8 cellular contexts compared by ENCODE assay signal in the genomic region with DNA sequence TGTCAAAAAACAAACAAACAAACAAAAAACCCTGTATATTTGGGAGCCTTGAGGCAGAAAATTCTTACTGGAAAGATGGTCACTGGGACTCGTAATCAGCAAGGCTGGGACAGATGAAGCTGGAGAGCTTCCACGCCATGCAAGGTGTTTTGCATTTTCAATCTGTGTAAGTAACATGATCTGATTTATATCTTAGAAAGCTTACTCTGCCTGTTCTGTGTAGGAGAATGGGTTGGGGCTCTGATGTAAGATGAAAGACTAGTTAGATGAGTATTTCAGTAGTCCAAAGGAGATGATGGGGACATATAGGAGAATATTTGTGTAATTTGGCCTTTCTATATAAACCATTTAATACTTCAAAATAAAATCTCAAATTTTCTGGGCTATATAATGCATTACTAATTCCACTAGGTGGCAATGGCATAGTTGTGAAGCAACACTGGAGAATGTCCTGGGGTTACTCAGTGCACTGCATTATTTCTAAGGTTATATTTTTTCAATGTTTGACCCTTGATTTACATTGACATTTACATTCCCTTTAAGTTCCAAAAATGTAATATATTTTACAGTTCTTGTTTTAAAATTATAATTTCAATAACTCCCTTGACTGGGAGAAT. TPM values are rescaled to one million over a fixed set of nuclear protein-coding genes. Genes with fewer than 3 reads are reported as not detected.
DNase-seq lines count a peak whose midpoint lies in the region; ATAC-seq, FAIRE-seq and TF ChIP-seq lines count a peak whose summit lies in the region.

No MANE protein-coding gene starts in this region.

- no peak overlapping the region for H3K4me3 ChIP-seq in heart right ventricle
- no peak overlapping the region for H3K4me3 ChIP-seq in brain microvascular endothelial cell (ENCODE audit: low read depth, low read length)
- H3K4me3 ChIP-seq in osteoblast (ENCODE audit: insufficient read depth, low read length): no peak overlapping the region

- H3K27ac ChIP-seq in heart right ventricle (no peak overlapping the region), brain microvascular endothelial cell (no peak overlapping the region), osteoblast (ENCODE audit: low read depth, low read length) (no peak overlapping the region)

- DNase-seq in heart right ventricle (no peak), cardiac septum (ENCODE audit: low spot score) (no peak), HTR-8/SVneo (ENCODE audit: insufficient read length, low spot score) (peak; percentile 35), brain microvascular endothelial cell (no peak), osteoblast (ENCODE audit: insufficient read length, low spot score, missing footprints) (peak; percentile 90), UCSD-AML1 (lab: John Stamatoyannopoulos, UW; ENCODE audit: unreplicated experiment) (no peak), cerebellar cortex (ENCODE audit: low spot score) (no peak), middle frontal gyrus (ENCODE audit: extremely low spot score, low spot score) (no peak)

- H3K36me3 ChIP-seq in heart right ventricle (no peaks in the 10 kb centered on the region), brain microvascular endothelial cell (replicated peaks) (no peaks in the 10 kb centered on the region), osteoblast (ENCODE audit: insufficient read depth, low read length) (no peaks in the 10 kb centered on the region)

- intact Hi-C loops in heart right ventricle (cut with DNase I) (loop anchor here in 9 of 10 donors (5.0 to 10.0 kb wide), 3 partner anchors 36 to 51 kb away; no protein-coding TSS in a partner anchor), cardiac septum (cut with DNase I) (loop anchor here (10.0 kb wide), 1 partner anchor 49 kb away; no protein-coding TSS in a partner anchor)

- H3K79me2 ChIP-seq in osteoblast (ENCODE audit: insufficient read depth, low read length): no peaks in the 10 kb centered on the region

- H4K20me1 ChIP-seq in osteoblast (ENCODE audit: insufficient read depth, low read length): no peaks in the 10 kb centered on the region

- in situ Hi-C loops in brain microvascular endothelial cell (cut with HindIII; ENCODE audit: low pct_ligation_motif_present, low sequenced_read_pairs): no loop called here

- H3K9me3 ChIP-seq in heart right ventricle: no peaks in the 10 kb centered on the region
- H3K9me3 ChIP-seq in osteoblast (ENCODE audit: low read depth, low read length): no peaks in the 10 kb centered on the region

- no peaks in the 10 kb centered on the region for H3K27me3 ChIP-seq in heart right ventricle
- no peaks in the 10 kb centered on the region for H3K27me3 ChIP-seq in brain microvascular endothelial cell (replicated peaks)
- H3K27me3 ChIP-seq in osteoblast (ENCODE audit: insufficient read depth, low read length): no peaks in the 10 kb centered on the region

- peak in 4 of 8 donors; percentile 55 to 64 (median 58) for ATAC-seq in heart right ventricle

- 75 to 84% methylated on average over 2 of the region's 2 CpGs for WGBS in heart right ventricle, 2 donors

- H2AFZ ChIP-seq in osteoblast (ENCODE audit: low read length): no peak overlapping the region

- peak in 7 of 9 donors; percentile 48 to 68 (median 56) for TF ChIP-seq CTCF in heart right ventricle (IDR thresholded peaks at IDR 0.05)
- peak; percentile 56 for TF ChIP-seq CTCF in brain microvascular endothelial cell (IDR thresholded peaks at IDR 0.05; ENCODE audit: low read depth, low read length, missing control alignments)
- peak; percentile 63 for TF ChIP-seq CTCF in osteoblast (IDR thresholded peaks at IDR 0.05; ENCODE audit: extremely low read depth, low read depth, low read length)

- FAIRE-seq in HTR-8/SVneo (lab: Jason Lieb, UNC): no peak

- no peak overlapping the region for H3K4me2 ChIP-seq in osteoblast (ENCODE audit: insufficient read depth, low read length)

- H3K4me1 ChIP-seq in heart right ventricle (no peaks in the 10 kb centered on the region), osteoblast (ENCODE audit: insufficient read depth, low read length) (no peaks in the 10 kb centered on the region)

RNA-seq across cellular contexts. Expression of a gene that starts 21.9 kb away (rescaled TPM):
- total RNA-seq in heart right ventricle: 10 to 100 TPM in 4 of 10 donors, 1 to 10 TPM in 6; 4.2 to 16.3 (median 8.8) TPM
- 1 to 10 TPM; 1.1 to 2.7 TPM for polyA plus RNA-seq in heart right ventricle
- 10.8 TPM for total RNA-seq in cardiac septum
- 6.5 and 7.1 TPM in 2 replicates for total RNA-seq in osteoblast

Comparison
In these comparisons a context has a peak if more than half of its experiments do, and no peak if none do; other contexts are left out.
1. DNase-seq: peak in HTR-8/SVneo (single experiment) and osteoblast (single experiment); none in heart right ventricle (0 of 2), cardiac septum (single experiment), brain microvascular endothelial cell (single experiment), UCSD-AML1 (single experiment), cerebellar cortex (single experiment) and middle frontal gyrus (single experiment).
2. Peak in every context shown above with its lines, with median percentiles within 50 percentile points of each other: CTCF ChIP-seq.